In genomic region chr2:16112972-16113560, GRCh38 we compare ENCODE assay signal across 24 cellular contexts.
"Had no signal": no experiment of that assay in that cellular context is flagged by ENCODE, and none has a peak within 500 bp of the region (broad histone marks: within the 10 kb centered on the region; RNA-seq: fewer than 3 reads in every experiment).

No MANE protein-coding gene starts in this region.

- H3K4me1 ChIP-seq: left lung, lower lobe of right lung, right atrium auricular region, testis, upper lobe of left lung had no signal

- H3K4me1 Mint-ChIP-seq: immature natural killer cell; natural killer cell; stimulated activated naive B cell treated with anti-CD40 and anti-IgM and Interleukin-4, amounts not matched to agents 10 μg/mL and 1 μg/mL and 100 μg/mL, for 72 hours had no signal

- H3K27me3 Mint-ChIP-seq: progenitor cell of endocrine pancreas; stimulated activated naive B cell treated with anti-CD40 and anti-IgM and Interleukin-4, amounts not matched to agents 10 μg/mL and 1 μg/mL and 100 μg/mL, for 72 hours had no signal

- ATAC-seq: left colon; left lung; stimulated activated naive B cell treated with anti-CD40 and anti-IgM and Interleukin-4, amounts not matched to agents 10 μg/mL and 1 μg/mL and 100 μg/mL, for 72 hours; stimulated activated naive CD8-positive, alpha-beta T cell treated with anti-CD3 and anti-CD28 coated beads, Interleukin-15, Interleukin-2, amounts not matched to agents 100 U/mL and 50 U/mL, for 24 hours had no signal

- H3K4me3 Mint-ChIP-seq: immature natural killer cell; natural killer cell; stimulated activated naive B cell treated with anti-CD40 and anti-IgM and Interleukin-4, amounts not matched to agents 10 μg/mL and 1 μg/mL and 100 μg/mL, for 72 hours had no signal

- H3K27ac Mint-ChIP-seq: immature natural killer cell; natural killer cell; progenitor cell of endocrine pancreas; stimulated activated naive B cell treated with anti-CD40 and anti-IgM and Interleukin-4, amounts not matched to agents 10 μg/mL and 1 μg/mL and 100 μg/mL, for 72 hours had no signal

- H3K36me3 Mint-ChIP-seq: immature natural killer cell; natural killer cell; stimulated activated naive B cell treated with anti-CD40 and anti-IgM and Interleukin-4, amounts not matched to agents 10 μg/mL and 1 μg/mL and 100 μg/mL, for 72 hours had no signal

- H3K36me3 ChIP-seq: left lung, lower lobe of right lung, ovary, right atrium auricular region, stomach, thyroid gland, transverse colon, upper lobe of left lung had no signal

- H3K27ac ChIP-seq: left lung, lower lobe of right lung, ovary, right atrium auricular region, skin epidermis, stomach, testis, thyroid gland, transverse colon, upper lobe of left lung had no signal

- H3K4me3 ChIP-seq: left lung, lower lobe of right lung, ovary, right atrium auricular region, skin epidermis, stomach, testis, thyroid gland, transverse colon, upper lobe of left lung had no signal

- H3K9me3 Mint-ChIP-seq: natural killer cell; stimulated activated naive B cell treated with anti-CD40 and anti-IgM and Interleukin-4, amounts not matched to agents 10 μg/mL and 1 μg/mL and 100 μg/mL, for 72 hours had no signal

- H3K27me3 ChIP-seq: left lung, ovary, right atrium auricular region, stomach, testis, thyroid gland, transverse colon, upper lobe of left lung had no signal

- DNase-seq: hypothalamus; immature natural killer cell; kidney; left colon; left lung; lower lobe of right lung; mammary epithelial cell; mesenchymal stem cell; natural killer cell; ovary; stimulated activated CD4-positive, alpha-beta T cell treated with anti-CD3 and anti-CD28 coated beads, Interleukin-12 subunit alpha, Interleukin-12 subunit beta, amount 100 ng/mL, for 4 hours; stimulated activated CD4-positive, alpha-beta T cell treated with anti-CD3 and anti-CD28 coated beads, Interleukin-15, amount 100 ng/mL, for 24 hours; stimulated activated CD4-positive, alpha-beta T cell treated with anti-CD3 and anti-CD28 coated beads, Interleukin-2, amount 100 ng/mL, for 24 hours; stimulated activated CD4-positive, alpha-beta T cell treated with anti-CD3 and anti-CD28 coated beads, Interleukin-4, amount 100 ng/mL, for 1 hour; stimulated activated naive B cell treated with anti-CD40 and anti-IgM and Interleukin-4, amounts not matched to agents 10 μg/mL and 1 μg/mL and 100 μg/mL, for 72 hours; stimulated activated naive CD8-positive, alpha-beta T cell treated with anti-CD3 and anti-CD28 coated beads, Interleukin-15, Interleukin-2, amounts not matched to agents 100 U/mL and 50 U/mL, for 24 hours; stomach; testis; thyroid gland; transverse colon; upper lobe of left lung had no signal

- H3K9me3 ChIP-seq: left lung, lower lobe of right lung, ovary, right atrium auricular region, stomach, testis, thyroid gland, transverse colon, upper lobe of left lung had no signal
